Comparison of ENCODE assay signal across 17 cellular contexts in the genomic region with DNA sequence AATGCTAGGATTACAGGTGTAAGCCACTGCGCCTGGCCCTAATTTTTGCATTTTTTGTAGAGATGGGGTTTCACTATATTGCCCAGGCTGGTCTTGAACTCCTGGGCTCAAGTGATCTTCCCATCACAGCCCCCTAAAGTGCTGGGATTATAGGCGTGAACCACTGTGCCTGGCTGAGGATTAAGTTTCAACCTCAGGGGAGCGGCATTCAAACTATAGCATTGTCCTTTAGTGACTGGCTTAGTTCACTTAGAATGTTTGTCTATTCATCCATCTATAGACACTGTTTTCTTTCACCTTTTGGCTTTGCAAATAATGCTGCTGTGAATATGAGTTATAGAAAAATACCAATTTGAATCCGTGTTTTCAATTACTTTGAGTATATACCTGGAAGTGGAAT. TPM values are rescaled to one million over a fixed set of nuclear protein-coding genes. Genes with fewer than 3 reads are reported as not detected.
A peak's percentile ranks its signal among the peaks of the same experiment; 100 is the strongest.
DNase-seq lines count a peak whose midpoint lies in the region; ATAC-seq lines count a peak whose summit lies in the region.
"Had no signal": no experiment of that assay in that cellular context is flagged by ENCODE, and none has a peak within 500 bp of the region (broad histone marks: within the 10 kb centered on the region; RNA-seq: fewer than 3 reads in every experiment).

No MANE protein-coding gene starts in this region.

- no peak overlapping the region for H4K91ac ChIP-seq in trophoblast cell (ENCODE audit: low read depth, low read length)

- H2AFZ ChIP-seq in trophoblast cell (ENCODE audit: insufficient read depth, low read length, poor library complexity) = no peak overlapping the region
- H2AFZ ChIP-seq: GM23248 had no signal

- peak; percentile 45 for DNase-seq in NCI-H2107 treated with DMSO at 0.1 percent for 48 hours (lab: John Stamatoyannopoulos, UW; ENCODE audit: unreplicated experiment)
- DNase-seq in NCI-H2107 (lab: John Stamatoyannopoulos, UW) = no peak
- DNase-seq in NCI-H82 (lab: John Stamatoyannopoulos, UW) = peak; percentile 4
- no peak for DNase-seq in NCI-H82 treated with DMSO at 0.1 percent for 48 hours (lab: John Stamatoyannopoulos, UW; ENCODE audit: unreplicated experiment)
- DNase-seq in trophoblast cell = no peak
- DNase-seq: Caco-2; CD4-positive, CD25-positive, alpha-beta regulatory T cell; CD8-positive, alpha-beta T cell; DMS153; DND-41; GM23248; H7 had no signal

- H3K36me3 ChIP-seq in trophoblast cell (ENCODE audit: control insufficient read depth in 1 of 2, insufficient read depth in 2 of 2, low read length in 2 of 2) = peaks cover 18% of the 10 kb centered on the region in 2 experiments

- H3K18ac ChIP-seq in trophoblast cell (ENCODE audit: low read length) = no peak overlapping the region

- WGBS in trophoblast cell (ENCODE audit: extremely low coverage, insufficient coverage, insufficient read length) = no CpG with 5 or more reads among the region's 4 CpGs

- no peaks in the 10 kb centered on the region for H3K9me3 ChIP-seq in trophoblast cell (ENCODE audit: insufficient read depth, low read depth, low read length)
- H3K9me3 ChIP-seq: BLaER1, Caco-2 had no signal

- no peak overlapping the region for H2AK5ac ChIP-seq in trophoblast cell (ENCODE audit: low read length)

- H3K4me3 ChIP-seq in trophoblast cell (ENCODE audit: low read depth, low read length) = no peak overlapping the region
- H3K4me3 ChIP-seq: BLaER1, GM23248 had no signal

- H4K12ac ChIP-seq in trophoblast cell (ENCODE audit: low read depth, low read length) = no peak overlapping the region

- H2BK5ac ChIP-seq in trophoblast cell (ENCODE audit: low read depth, low read length, poor library complexity) = no peak overlapping the region

- no peak for ATAC-seq in GM18907 (IDR thresholded peaks at IDR 0.05; ENCODE audit: unreplicated experiment)
- ATAC-seq: CD8-positive, alpha-beta T cell; HCT116 had no signal

- no peak overlapping the region for H3K9ac ChIP-seq in trophoblast cell (ENCODE audit: low read length)
- H3K9ac ChIP-seq: BLaER1, GM23248 had no signal

- H4K8ac ChIP-seq in trophoblast cell (ENCODE audit: low read depth, low read length) = no peak overlapping the region

- no peaks in the 10 kb centered on the region for H3K27me3 ChIP-seq in trophoblast cell (ENCODE audit: insufficient read depth, low read length)
- H3K27me3 ChIP-seq: BLaER1 had no signal

- no peak overlapping the region for H2BK12ac ChIP-seq in trophoblast cell (ENCODE audit: low read length)

- no peaks in the 10 kb centered on the region for H3K79me1 ChIP-seq in trophoblast cell (ENCODE audit: low read length)

- H3K4ac ChIP-seq in trophoblast cell (ENCODE audit: low read depth, low read length) = peak overlapping the region; percentile 36

- no peak overlapping the region for H3K14ac ChIP-seq in trophoblast cell (ENCODE audit: low read length)

- H3K79me2 ChIP-seq in trophoblast cell (ENCODE audit: control insufficient read depth, insufficient read depth, low read length, poor library complexity) = no peaks in the 10 kb centered on the region

- no peaks in the 10 kb centered on the region for H3K4me1 ChIP-seq in trophoblast cell (ENCODE audit: control insufficient read depth in 1 of 2, insufficient read depth in 2 of 2, low read length in 2 of 2)
- H3K4me1 ChIP-seq: Caco-2 had no signal

- H3K27ac ChIP-seq in trophoblast cell (ENCODE audit: low read depth, low read length) = no peak overlapping the region
- H3K27ac ChIP-seq: 22Rv1, BLaER1, C4-2B, GM23248 had no signal

- no peak overlapping the region for H2BK120ac ChIP-seq in trophoblast cell (ENCODE audit: insufficient read depth, low read length, poor library complexity)

- H3K23ac ChIP-seq in trophoblast cell (ENCODE audit: low read length) = no peak overlapping the region

- H3K4me2 ChIP-seq in trophoblast cell (ENCODE audit: low read length) = no peak overlapping the region
- H3K4me2 ChIP-seq: BLaER1 had no signal

RNA-seq across cellular contexts. Expression of a gene that starts 25.2 kb away (rescaled TPM):
- polyA plus RNA-seq in trophoblast cell (2013) = 60.9 and 63.8 TPM in 2 replicates

RNA-seq across cellular contexts. Expression of a gene that starts 34.5 kb away (rescaled TPM):
- polyA plus RNA-seq in trophoblast cell (2013) = 1,595 and 1,657 TPM in 2 replicates

Comparison
In these comparisons a context has a peak if more than half of its experiments do, and no peak if none do; other contexts are left out.
1. DNase-seq: peak in NCI-H2107 treated with DMSO at 0.1 percent for 48 hours (single experiment) and NCI-H82 (single experiment); none in NCI-H2107 (single experiment), NCI-H82 treated with DMSO at 0.1 percent for 48 hours (single experiment) and trophoblast cell (0 of 2).